8 cellular contexts compared by ENCODE assay signal in genomic region chr5:43038523-43038989, GRCh38. TPM values are rescaled to one million over a fixed set of nuclear protein-coding genes. Genes with fewer than 3 reads are reported as not detected.
A peak's percentile ranks its signal among the peaks of the same experiment; 100 is the strongest.
DNase-seq lines count a peak whose midpoint lies in the region; ATAC-seq lines count a peak whose summit lies in the region.

No MANE protein-coding gene starts in this region.

- H4K20me1 ChIP-seq in GM23248 (ENCODE audit: insufficient read depth) = no peaks in the 10 kb centered on the region

- peak overlapping the region; percentile 95 to 100 for H3K27ac Mint-ChIP-seq in effector memory CD8-positive, alpha-beta T cell

- no peak for ATAC-seq in effector memory CD8-positive, alpha-beta T cell (replicated peaks)
- ATAC-seq in HG03457 (IDR thresholded peaks at IDR 0.05; ENCODE audit: unreplicated experiment) = no peak

- H3K4me1 Mint-ChIP-seq in effector memory CD8-positive, alpha-beta T cell (ENCODE audit: low read depth in 2 of 2) = peaks cover 47 to 56% of the 10 kb centered on the region in 2 donors

- peak overlapping the region; percentile 94 to 100 for H3K4me3 Mint-ChIP-seq in effector memory CD8-positive, alpha-beta T cell

- H3K9ac ChIP-seq in GM23248 = no peak overlapping the region

- H3K4me1 ChIP-seq in GM23248 (ENCODE audit: insufficient read depth) = peaks cover 4% of the 10 kb centered on the region; the same call in 1 of the 2 replicates

- DNase-seq in GM23248 (no peak), T-helper 22 cell (ENCODE audit: low read depth) (peak; percentile 11), skeletal muscle cell (ENCODE audit: low read depth) (no peak), GM19238 (ENCODE audit: insufficient read length, low spot score) (no peak), NCI-H510A (lab: John Stamatoyannopoulos, UW) (no peak), C1 segment of cervical spinal cord (lab: John Stamatoyannopoulos, UW) (no peak)
- peak; percentile 26 to 32 (median 32) for DNase-seq in effector memory CD8-positive, alpha-beta T cell

- no peak overlapping the region for H3K27ac ChIP-seq in GM23248

- H3K4me3 ChIP-seq in GM23248 (peak overlapping the region; percentile 75; the same call in 1 of the 2 replicates), skeletal muscle cell (ENCODE audit: low read depth, low read length) (peak overlapping the region; percentile 46)

- in situ Hi-C loops in GM23248 (cut with MboI) = no loop called here

- peak overlapping the region; percentile 82; the same call in 1 of the 2 replicates for H2AFZ ChIP-seq in GM23248

- no peaks in the 10 kb centered on the region for H3K9me3 ChIP-seq in GM23248 (ENCODE audit: low read depth)

- no peaks in the 10 kb centered on the region for H3K9me2 ChIP-seq in GM23248 (ENCODE audit: insufficient read depth)

- peaks cover 66% of the 10 kb centered on the region for H3K79me2 ChIP-seq in GM23248 (ENCODE audit: insufficient read depth)

- peaks cover 81% of the 10 kb centered on the region for H3K36me3 Mint-ChIP-seq in effector memory CD8-positive, alpha-beta T cell (ENCODE audit: insufficient read depth)

- no peaks in the 10 kb centered on the region for H3K36me3 ChIP-seq in GM23248 (ENCODE audit: low read depth)

- 79 to 87% methylated on average over 16 of the region's 16 CpGs for WGBS in GM23248 (ENCODE audit: low coverage in 1 of 2, low lambda C conversion rate in 2 of 2, missing lambda C conversion rate in 2 of 2), 2 experiments

- H3K9me3 Mint-ChIP-seq in effector memory CD8-positive, alpha-beta T cell = no peaks in the 10 kb centered on the region

- H3K27me3 Mint-ChIP-seq in effector memory CD8-positive, alpha-beta T cell = no peaks in the 10 kb centered on the region

- peaks cover 27% of the 10 kb centered on the region for H3F3A ChIP-seq in GM23248 (ENCODE audit: insufficient read depth)

- H3K4me2 ChIP-seq in GM23248 (ENCODE audit: unreplicated experiment) = no peak overlapping the region

- H3K27me3 ChIP-seq in GM23248 (replicated peaks; ENCODE audit: insufficient read depth) = no peaks in the 10 kb centered on the region

RNA-seq across cellular contexts. Expression of gene ANXA2R, which starts 1.6 kb away (rescaled TPM):
- 0.13 and 1.2 TPM in 2 replicates for total RNA-seq in GM23248 (2014; rRNA removed; shearing (Covaris generic))
- polyA plus RNA-seq in GM23248 (2016; fragmentation: Nextera tagmentation; extraction: Ambion mirVana) = 0.35 and 0.56 TPM in 2 replicates

Comparison
In these comparisons a context has a peak if more than half of its experiments do, and no peak if none do; other contexts are left out.
1. DNase-seq: peak in T-helper 22 cell (single experiment) and effector memory CD8-positive, alpha-beta T cell (3 of 3); none in GM23248 (single experiment), skeletal muscle cell (single experiment), GM19238 (single experiment), NCI-H510A (single experiment) and C1 segment of cervical spinal cord (0 of 14).